Comparison of ENCODE assay signal across 1 cellular context in the genomic region with DNA sequence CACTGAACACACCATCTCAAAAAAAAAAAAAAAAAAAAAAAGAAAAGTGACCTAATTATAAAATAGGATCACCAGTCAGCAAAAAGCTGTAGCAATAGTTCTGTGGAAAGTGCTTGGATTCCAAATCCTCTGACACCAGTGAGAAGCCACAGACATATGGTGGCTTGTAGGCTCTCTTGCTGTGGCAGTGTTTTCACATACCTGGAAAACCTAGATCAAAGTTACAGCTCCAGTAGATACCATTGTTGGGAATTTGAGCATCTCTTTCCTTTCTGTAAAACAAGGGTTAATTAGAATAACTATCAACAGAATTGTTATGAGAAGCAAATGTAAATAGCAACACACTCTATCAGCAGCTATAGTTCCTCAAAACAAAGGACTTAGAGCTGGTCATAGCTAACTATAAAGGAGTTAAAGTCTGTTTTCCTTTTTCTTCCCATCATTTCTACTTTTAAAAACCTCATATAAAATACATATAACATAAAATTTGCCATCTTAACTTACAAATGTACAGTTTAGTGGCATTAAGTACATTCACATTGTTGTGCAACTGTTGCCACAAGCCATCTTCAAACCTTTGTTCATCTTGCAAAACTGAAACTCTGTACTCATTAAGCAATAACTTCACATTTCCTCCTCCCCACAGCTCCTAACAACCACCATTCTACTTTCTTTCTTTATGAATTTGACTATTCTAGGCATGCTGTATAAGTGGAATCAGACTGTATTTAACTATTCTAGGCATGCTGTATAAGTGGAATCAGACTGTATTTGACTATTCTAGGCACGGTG.
A peak's percentile ranks its signal among the peaks of the same experiment; 100 is the strongest.
TF ChIP-seq lines count a peak whose summit lies in the region.

No MANE protein-coding gene starts in this region.

TF ChIP-seq in K562, 482 proteins besides CTCF, POLR2A, EP300 and RAD21:
- TF ChIP-seq FOS (IDR thresholded peaks at IDR 0.05; ENCODE audit: extremely low read depth, insufficient read length) (no peak), CEBPG (CRISPR knock-in tag; IDR thresholded peaks at IDR 0.05) (no peak), CEBPG (tag; conservative IDR thresholded peaks at IDR 0.05 in 1 of 2, IDR thresholded peaks at IDR 0.05 in 1 of 2) (0 out of 4 replicates have a peak, but pooled peaks of 1 of the 2 experiments have one; percentile 30), ELF2 (CRISPR knock-in tag; IDR thresholded peaks at IDR 0.05) (no peak), DIDO1 (tag; IDR thresholded peaks at IDR 0.05; ENCODE audit: low read depth) (no peak), ZBTB17 (CRISPR knock-in tag; IDR thresholded peaks at IDR 0.05) (no peak), CEBPB (tag; IDR thresholded peaks at IDR 0.05) (peak; percentile 35; the same call in 1 of the 2 replicates)
- TF ChIP-seq, protein P1, sequence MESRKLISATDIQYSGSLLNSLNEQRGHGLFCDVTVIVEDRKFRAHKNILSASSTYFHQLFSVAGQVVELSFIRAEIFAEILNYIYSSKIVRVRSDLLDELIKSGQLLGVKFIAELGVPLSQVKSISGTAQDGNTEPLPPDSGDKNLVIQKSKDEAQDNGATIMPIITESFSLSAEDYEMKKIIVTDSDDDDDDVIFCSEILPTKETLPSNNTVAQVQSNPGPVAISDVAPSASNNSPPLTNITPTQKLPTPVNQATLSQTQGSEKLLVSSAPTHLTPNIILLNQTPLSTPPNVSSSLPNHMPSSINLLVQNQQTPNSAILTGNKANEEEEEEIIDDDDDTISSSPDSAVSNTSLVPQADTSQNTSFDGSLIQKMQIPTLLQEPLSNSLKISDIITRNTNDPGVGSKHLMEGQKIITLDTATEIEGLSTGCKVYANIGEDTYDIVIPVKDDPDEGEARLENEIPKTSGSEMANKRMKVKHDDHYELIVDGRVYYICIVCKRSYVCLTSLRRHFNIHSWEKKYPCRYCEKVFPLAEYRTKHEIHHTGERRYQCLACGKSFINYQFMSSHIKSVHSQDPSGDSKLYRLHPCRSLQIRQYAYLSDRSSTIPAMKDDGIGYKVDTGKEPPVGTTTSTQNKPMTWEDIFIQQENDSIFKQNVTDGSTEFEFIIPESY (CRISPR knock-in tag; IDR thresholded peaks at IDR 0.05): no peak
